Comparison of ENCODE assay signal across 1 cellular context in the genomic region with DNA sequence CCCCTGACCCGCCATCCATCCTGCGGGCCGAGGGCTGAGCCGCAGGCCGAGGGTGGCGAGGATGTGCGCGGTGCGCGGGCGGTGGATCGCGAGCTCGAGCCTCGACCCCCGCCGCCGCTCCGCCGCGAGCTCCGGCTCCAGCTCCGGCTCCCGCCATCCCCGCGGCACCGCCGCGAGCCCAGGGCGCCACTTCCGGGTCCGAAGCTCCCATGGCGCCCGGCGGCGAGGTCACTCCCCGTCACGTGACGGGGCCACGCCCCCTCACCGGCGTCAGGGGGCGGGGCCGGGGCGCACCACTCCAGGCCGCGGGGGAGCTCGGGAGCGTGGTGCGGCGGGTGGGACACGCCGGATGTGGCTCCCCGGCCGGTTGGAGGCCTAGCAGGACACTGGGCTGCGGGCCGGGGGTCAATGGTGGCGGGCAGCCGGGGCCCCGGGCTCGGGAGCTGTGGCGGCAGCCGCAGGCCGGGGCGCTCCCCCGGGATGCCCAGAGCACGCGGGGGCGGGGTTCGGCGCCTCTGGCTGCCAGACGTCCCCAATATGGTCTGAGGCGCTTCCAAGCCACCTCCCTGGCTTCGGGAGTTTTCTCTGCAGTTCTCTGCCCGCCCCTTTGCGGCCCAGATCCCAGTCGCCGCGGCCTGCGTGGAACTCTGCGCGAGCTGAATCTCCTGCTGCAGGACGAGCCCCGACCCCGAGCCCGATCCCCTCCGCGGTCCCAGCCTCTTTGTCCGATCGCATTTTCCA.
TF ChIP-seq lines count a peak whose summit lies in the region.

A gene with protein sequence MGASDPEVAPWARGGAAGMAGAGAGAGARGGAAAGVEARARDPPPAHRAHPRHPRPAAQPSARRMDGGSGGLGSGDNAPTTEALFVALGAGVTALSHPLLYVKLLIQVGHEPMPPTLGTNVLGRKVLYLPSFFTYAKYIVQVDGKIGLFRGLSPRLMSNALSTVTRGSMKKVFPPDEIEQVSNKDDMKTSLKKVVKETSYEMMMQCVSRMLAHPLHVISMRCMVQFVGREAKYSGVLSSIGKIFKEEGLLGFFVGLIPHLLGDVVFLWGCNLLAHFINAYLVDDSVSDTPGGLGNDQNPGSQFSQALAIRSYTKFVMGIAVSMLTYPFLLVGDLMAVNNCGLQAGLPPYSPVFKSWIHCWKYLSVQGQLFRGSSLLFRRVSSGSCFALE (minus strand): TSS at position 234 of the 741 bp plus-strand sequence. CDS start 23 bp downstream, at position 211.

TF ChIP-seq in K562, 482 proteins besides CTCF, POLR2A, EP300 and RAD21 (continued from another document and continues in another):
- TF ChIP-seq, protein P1, sequence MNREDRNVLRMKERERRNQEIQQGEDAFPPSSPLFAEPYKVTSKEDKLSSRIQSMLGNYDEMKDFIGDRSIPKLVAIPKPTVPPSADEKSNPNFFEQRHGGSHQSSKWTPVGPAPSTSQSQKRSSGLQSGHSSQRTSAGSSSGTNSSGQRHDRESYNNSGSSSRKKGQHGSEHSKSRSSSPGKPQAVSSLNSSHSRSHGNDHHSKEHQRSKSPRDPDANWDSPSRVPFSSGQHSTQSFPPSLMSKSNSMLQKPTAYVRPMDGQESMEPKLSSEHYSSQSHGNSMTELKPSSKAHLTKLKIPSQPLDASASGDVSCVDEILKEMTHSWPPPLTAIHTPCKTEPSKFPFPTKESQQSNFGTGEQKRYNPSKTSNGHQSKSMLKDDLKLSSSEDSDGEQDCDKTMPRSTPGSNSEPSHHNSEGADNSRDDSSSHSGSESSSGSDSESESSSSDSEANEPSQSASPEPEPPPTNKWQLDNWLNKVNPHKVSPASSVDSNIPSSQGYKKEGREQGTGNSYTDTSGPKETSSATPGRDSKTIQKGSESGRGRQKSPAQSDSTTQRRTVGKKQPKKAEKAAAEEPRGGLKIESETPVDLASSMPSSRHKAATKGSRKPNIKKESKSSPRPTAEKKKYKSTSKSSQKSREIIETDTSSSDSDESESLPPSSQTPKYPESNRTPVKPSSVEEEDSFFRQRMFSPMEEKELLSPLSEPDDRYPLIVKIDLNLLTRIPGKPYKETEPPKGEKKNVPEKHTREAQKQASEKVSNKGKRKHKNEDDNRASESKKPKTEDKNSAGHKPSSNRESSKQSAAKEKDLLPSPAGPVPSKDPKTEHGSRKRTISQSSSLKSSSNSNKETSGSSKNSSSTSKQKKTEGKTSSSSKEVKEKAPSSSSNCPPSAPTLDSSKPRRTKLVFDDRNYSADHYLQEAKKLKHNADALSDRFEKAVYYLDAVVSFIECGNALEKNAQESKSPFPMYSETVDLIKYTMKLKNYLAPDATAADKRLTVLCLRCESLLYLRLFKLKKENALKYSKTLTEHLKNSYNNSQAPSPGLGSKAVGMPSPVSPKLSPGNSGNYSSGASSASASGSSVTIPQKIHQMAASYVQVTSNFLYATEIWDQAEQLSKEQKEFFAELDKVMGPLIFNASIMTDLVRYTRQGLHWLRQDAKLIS (CRISPR knock-in tag; IDR thresholded peaks at IDR 0.05) = no peak
- TF ChIP-seq, protein P2, sequence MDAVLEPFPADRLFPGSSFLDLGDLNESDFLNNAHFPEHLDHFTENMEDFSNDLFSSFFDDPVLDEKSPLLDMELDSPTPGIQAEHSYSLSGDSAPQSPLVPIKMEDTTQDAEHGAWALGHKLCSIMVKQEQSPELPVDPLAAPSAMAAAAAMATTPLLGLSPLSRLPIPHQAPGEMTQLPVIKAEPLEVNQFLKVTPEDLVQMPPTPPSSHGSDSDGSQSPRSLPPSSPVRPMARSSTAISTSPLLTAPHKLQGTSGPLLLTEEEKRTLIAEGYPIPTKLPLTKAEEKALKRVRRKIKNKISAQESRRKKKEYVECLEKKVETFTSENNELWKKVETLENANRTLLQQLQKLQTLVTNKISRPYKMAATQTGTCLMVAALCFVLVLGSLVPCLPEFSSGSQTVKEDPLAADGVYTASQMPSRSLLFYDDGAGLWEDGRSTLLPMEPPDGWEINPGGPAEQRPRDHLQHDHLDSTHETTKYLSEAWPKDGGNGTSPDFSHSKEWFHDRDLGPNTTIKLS (IDR thresholded peaks at IDR 0.05; ENCODE audit: borderline replicate concordance, low read depth) = peak; percentile 70
- no peak for TF ChIP-seq RBM14 (IDR thresholded peaks at IDR 0.05; ENCODE audit: borderline replicate concordance, insufficient read depth, low read depth, low read length)
- TF ChIP-seq L3MBTL2 (IDR thresholded peaks at IDR 0.05) = peak; percentile 85
- TF ChIP-seq, protein P3, sequence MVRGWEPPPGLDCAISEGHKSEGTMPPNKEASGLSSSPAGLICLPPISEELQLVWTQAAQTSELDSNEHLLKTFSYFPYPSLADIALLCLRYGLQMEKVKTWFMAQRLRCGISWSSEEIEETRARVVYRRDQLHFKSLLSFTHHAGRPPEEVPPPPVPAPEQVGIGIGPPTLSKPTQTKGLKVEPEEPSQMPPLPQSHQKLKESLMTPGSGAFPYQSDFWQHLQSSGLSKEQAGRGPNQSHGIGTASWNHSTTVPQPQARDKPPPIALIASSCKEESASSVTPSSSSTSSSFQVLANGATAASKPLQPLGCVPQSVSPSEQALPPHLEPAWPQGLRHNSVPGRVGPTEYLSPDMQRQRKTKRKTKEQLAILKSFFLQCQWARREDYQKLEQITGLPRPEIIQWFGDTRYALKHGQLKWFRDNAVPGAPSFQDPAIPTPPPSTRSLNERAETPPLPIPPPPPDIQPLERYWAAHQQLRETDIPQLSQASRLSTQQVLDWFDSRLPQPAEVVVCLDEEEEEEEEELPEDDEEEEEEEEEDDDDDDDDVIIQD (CRISPR knock-in tag; IDR thresholded peaks at IDR 0.05) = no peak
- TF ChIP-seq, protein P4, sequence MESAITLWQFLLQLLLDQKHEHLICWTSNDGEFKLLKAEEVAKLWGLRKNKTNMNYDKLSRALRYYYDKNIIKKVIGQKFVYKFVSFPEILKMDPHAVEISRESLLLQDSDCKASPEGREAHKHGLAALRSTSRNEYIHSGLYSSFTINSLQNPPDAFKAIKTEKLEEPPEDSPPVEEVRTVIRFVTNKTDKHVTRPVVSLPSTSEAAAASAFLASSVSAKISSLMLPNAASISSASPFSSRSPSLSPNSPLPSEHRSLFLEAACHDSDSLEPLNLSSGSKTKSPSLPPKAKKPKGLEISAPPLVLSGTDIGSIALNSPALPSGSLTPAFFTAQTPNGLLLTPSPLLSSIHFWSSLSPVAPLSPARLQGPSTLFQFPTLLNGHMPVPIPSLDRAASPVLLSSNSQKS (CRISPR knock-in tag; IDR thresholded peaks at IDR 0.05) = no peak
- peak; percentile 97 for TF ChIP-seq FUS (optimal IDR thresholded peaks at IDR 0.05; ENCODE audit: low read depth, low read length)
- peak; percentile 35; the same call in 1 of the 2 replicates for TF ChIP-seq HLTF (IDR thresholded peaks at IDR 0.05)
- peak; percentile 48; the same call in 1 of the 2 replicates for TF ChIP-seq NFIC (IDR thresholded peaks at IDR 0.05)
- no peak for TF ChIP-seq RUNX1 (IDR thresholded peaks at IDR 0.05; ENCODE audit: low read depth)
- TF ChIP-seq ZKSCAN1 (IDR thresholded peaks at IDR 0.05; ENCODE audit: low read depth, low read length) = no peak
- peak; percentile 92 for TF ChIP-seq KDM5B (IDR thresholded peaks at IDR 0.05; ENCODE audit: insufficient replicate concordance, low read depth, low read length)
- TF ChIP-seq FOSL1 (tag; conservative IDR thresholded peaks at IDR 0.05) = no peak
- TF ChIP-seq, protein P5, sequence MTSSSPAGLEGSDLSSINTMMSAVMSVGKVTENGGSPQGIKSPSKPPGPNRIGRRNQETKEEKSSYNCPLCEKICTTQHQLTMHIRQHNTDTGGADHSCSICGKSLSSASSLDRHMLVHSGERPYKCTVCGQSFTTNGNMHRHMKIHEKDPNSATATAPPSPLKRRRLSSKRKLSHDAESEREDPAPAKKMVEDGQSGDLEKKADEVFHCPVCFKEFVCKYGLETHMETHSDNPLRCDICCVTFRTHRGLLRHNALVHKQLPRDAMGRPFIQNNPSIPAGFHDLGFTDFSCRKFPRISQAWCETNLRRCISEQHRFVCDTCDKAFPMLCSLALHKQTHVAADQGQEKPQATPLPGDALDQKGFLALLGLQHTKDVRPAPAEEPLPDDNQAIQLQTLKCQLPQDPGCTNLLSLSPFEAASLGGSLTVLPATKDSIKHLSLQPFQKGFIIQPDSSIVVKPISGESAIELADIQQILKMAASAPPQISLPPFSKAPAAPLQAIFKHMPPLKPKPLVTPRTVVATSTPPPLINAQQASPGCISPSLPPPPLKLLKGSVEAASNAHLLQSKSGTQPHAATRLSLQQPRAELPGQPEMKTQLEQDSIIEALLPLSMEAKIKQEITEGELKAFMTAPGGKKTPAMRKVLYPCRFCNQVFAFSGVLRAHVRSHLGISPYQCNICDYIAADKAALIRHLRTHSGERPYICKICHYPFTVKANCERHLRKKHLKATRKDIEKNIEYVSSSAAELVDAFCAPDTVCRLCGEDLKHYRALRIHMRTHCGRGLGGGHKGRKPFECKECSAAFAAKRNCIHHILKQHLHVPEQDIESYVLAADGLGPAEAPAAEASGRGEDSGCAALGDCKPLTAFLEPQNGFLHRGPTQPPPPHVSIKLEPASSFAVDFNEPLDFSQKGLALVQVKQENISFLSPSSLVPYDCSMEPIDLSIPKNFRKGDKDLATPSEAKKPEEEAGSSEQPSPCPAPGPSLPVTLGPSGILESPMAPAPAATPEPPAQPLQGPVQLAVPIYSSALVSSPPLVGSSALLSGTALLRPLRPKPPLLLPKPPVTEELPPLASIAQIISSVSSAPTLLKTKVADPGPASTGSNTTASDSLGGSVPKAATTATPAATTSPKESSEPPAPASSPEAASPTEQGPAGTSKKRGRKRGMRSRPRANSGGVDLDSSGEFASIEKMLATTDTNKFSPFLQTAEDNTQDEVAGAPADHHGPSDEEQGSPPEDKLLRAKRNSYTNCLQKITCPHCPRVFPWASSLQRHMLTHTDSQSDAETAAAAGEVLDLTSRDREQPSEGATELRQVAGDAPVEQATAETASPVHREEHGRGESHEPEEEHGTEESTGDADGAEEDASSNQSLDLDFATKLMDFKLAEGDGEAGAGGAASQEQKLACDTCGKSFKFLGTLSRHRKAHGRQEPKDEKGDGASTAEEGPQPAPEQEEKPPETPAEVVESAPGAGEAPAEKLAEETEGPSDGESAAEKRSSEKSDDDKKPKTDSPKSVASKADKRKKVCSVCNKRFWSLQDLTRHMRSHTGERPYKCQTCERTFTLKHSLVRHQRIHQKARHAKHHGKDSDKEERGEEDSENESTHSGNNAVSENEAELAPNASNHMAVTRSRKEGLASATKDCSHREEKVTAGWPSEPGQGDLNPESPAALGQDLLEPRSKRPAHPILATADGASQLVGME (CRISPR knock-in tag; IDR thresholded peaks at IDR 0.05) = 0 out of 2 replicates have a peak, but pooled peaks have one; percentile 56
- TF ChIP-seq, protein P6, sequence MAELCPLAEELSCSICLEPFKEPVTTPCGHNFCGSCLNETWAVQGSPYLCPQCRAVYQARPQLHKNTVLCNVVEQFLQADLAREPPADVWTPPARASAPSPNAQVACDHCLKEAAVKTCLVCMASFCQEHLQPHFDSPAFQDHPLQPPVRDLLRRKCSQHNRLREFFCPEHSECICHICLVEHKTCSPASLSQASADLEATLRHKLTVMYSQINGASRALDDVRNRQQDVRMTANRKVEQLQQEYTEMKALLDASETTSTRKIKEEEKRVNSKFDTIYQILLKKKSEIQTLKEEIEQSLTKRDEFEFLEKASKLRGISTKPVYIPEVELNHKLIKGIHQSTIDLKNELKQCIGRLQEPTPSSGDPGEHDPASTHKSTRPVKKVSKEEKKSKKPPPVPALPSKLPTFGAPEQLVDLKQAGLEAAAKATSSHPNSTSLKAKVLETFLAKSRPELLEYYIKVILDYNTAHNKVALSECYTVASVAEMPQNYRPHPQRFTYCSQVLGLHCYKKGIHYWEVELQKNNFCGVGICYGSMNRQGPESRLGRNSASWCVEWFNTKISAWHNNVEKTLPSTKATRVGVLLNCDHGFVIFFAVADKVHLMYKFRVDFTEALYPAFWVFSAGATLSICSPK (IDR thresholded peaks at IDR 0.05; ENCODE audit: borderline replicate concordance) = no peak
- no peak for TF ChIP-seq TSC22D4 (tag; IDR thresholded peaks at IDR 0.05)
- no peak for TF ChIP-seq NCOA2 (IDR thresholded peaks at IDR 0.05; ENCODE audit: partially characterized antibody in 2 of 2)
- peak; percentile 81 for TF ChIP-seq RBM25 (IDR thresholded peaks at IDR 0.05; ENCODE audit: low read depth, low read length, severe bottlenecking)
- TF ChIP-seq, protein P7, sequence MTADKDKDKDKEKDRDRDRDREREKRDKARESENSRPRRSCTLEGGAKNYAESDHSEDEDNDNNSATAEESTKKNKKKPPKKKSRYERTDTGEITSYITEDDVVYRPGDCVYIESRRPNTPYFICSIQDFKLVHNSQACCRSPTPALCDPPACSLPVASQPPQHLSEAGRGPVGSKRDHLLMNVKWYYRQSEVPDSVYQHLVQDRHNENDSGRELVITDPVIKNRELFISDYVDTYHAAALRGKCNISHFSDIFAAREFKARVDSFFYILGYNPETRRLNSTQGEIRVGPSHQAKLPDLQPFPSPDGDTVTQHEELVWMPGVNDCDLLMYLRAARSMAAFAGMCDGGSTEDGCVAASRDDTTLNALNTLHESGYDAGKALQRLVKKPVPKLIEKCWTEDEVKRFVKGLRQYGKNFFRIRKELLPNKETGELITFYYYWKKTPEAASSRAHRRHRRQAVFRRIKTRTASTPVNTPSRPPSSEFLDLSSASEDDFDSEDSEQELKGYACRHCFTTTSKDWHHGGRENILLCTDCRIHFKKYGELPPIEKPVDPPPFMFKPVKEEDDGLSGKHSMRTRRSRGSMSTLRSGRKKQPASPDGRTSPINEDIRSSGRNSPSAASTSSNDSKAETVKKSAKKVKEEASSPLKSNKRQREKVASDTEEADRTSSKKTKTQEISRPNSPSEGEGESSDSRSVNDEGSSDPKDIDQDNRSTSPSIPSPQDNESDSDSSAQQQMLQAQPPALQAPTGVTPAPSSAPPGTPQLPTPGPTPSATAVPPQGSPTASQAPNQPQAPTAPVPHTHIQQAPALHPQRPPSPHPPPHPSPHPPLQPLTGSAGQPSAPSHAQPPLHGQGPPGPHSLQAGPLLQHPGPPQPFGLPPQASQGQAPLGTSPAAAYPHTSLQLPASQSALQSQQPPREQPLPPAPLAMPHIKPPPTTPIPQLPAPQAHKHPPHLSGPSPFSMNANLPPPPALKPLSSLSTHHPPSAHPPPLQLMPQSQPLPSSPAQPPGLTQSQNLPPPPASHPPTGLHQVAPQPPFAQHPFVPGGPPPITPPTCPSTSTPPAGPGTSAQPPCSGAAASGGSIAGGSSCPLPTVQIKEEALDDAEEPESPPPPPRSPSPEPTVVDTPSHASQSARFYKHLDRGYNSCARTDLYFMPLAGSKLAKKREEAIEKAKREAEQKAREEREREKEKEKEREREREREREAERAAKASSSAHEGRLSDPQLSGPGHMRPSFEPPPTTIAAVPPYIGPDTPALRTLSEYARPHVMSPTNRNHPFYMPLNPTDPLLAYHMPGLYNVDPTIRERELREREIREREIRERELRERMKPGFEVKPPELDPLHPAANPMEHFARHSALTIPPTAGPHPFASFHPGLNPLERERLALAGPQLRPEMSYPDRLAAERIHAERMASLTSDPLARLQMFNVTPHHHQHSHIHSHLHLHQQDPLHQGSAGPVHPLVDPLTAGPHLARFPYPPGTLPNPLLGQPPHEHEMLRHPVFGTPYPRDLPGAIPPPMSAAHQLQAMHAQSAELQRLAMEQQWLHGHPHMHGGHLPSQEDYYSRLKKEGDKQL (CRISPR knock-in tag; IDR thresholded peaks at IDR 0.05; ENCODE audit: borderline replicate concordance) = 0 out of 2 replicates have a peak, but pooled peaks have one; percentile 7
- TF ChIP-seq, protein P8, sequence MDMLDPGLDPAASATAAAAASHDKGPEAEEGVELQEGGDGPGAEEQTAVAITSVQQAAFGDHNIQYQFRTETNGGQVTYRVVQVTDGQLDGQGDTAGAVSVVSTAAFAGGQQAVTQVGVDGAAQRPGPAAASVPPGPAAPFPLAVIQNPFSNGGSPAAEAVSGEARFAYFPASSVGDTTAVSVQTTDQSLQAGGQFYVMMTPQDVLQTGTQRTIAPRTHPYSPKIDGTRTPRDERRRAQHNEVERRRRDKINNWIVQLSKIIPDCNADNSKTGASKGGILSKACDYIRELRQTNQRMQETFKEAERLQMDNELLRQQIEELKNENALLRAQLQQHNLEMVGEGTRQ (CRISPR knock-in tag; IDR thresholded peaks at IDR 0.05) = peak; percentile 97
- TF ChIP-seq, protein P9, sequence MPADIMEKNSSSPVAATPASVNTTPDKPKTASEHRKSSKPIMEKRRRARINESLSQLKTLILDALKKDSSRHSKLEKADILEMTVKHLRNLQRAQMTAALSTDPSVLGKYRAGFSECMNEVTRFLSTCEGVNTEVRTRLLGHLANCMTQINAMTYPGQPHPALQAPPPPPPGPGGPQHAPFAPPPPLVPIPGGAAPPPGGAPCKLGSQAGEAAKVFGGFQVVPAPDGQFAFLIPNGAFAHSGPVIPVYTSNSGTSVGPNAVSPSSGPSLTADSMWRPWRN (IDR thresholded peaks at IDR 0.05; ENCODE audit: low read depth) = no peak
